8 cellular contexts compared by ENCODE assay signal in the genomic region with DNA sequence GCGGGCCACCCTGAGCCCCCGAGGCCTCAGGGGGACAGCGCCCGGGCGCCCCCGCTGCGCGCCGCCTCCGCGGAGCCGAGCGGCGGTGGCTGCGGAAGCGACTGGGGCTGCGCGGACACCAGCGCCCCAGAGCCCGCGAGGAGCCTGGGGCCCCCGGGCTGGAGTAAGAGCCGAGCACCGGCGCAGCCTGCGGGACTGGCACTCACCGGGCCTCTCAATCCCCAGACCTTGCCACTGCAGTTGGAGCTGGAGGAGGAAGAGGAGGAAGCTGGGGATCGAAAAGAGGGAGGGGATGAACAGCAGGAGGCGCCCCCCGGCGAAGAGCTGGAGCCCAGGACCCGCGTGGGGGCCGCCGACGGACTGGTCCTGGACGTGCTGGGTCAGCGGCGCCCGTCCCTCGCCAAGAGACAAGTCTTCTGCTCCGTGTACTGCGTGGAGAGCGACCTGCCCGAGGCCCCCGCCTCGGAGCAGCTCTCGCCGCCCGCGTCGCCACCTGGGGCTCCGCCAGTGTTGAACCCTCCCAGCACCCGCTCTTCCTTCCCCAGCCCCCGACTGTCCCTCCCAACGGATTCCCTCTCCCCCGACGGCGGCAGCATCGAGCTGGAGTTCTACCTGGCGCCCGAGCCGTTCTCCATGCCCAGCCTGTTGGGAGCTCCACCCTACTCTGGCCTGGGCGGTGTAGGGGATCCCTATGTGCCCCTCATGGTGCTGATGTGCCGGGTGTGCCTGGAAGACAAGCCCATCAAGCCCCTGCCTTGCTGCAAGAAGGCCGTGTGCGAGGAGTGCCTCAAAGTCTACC. TPM values are rescaled to one million over a fixed set of nuclear protein-coding genes. Genes with fewer than 3 reads are reported as not detected.
A peak's percentile ranks its signal among the peaks of the same experiment; 100 is the strongest.
DNase-seq lines count a peak whose midpoint lies in the region; ATAC-seq, FAIRE-seq and TF ChIP-seq lines count a peak whose summit lies in the region.

No MANE protein-coding gene starts in this region.

- no peak for FAIRE-seq in RCC 7860 (lab: Jason Lieb, UNC)

- no peak overlapping the region for H3K27ac Mint-ChIP-seq in effector memory CD8-positive, alpha-beta T cell

- H3K27ac ChIP-seq in stomach: peak overlapping the region; percentile 90 to 96 (median 96)

- H3K36me3 Mint-ChIP-seq in effector memory CD8-positive, alpha-beta T cell (ENCODE audit: insufficient read depth): no peaks in the 10 kb centered on the region

- peaks cover 0 to 3% (median 0%) of the 10 kb centered on the region in 4 donors for H3K36me3 ChIP-seq in stomach

- H3K4me1 Mint-ChIP-seq in effector memory CD8-positive, alpha-beta T cell (ENCODE audit: low read depth in 2 of 2): peaks cover 0 to 10% of the 10 kb centered on the region in 2 donors

- TF ChIP-seq POLR2A in lower leg skin (IDR thresholded peaks at IDR 0.05): no peak
- TF ChIP-seq POLR2A in stomach (IDR thresholded peaks at IDR 0.05): no peak

- peaks cover 0 to 6% of the 10 kb centered on the region in 2 donors for H3K9me3 Mint-ChIP-seq in effector memory CD8-positive, alpha-beta T cell

- ATAC-seq in GM19397 (IDR thresholded peaks at IDR 0.05; ENCODE audit: unreplicated experiment) (peak; percentile 47), HG03439 (IDR thresholded peaks at IDR 0.05; ENCODE audit: unreplicated experiment) (no peak)
- no peak for ATAC-seq in effector memory CD8-positive, alpha-beta T cell (replicated peaks)

- H3K27me3 Mint-ChIP-seq in effector memory CD8-positive, alpha-beta T cell: peaks cover 20 to 44% of the 10 kb centered on the region in 2 donors

- peaks cover 0 to 56% (median 26%) of the 10 kb centered on the region in 4 donors for H3K4me1 ChIP-seq in stomach

- intact Hi-C loops in lower leg skin (cut with DNase I; ENCODE audit: low total_unique reads) (no loop called here), stomach (cut with DNase I; ENCODE audit: low total_unique reads) (no loop called here)

- H3K4me3 Mint-ChIP-seq in effector memory CD8-positive, alpha-beta T cell: peak overlapping the region; percentile 50 to 69

- 1 to 3% methylated on average over 48 to 51 of the region's 67 CpGs for WGBS in lower leg skin, 2 donors
- WGBS in stomach, 5 donors: 1 to 2% (median 1%) methylated on average over 6 to 67 of the region's 67 CpGs

- H3K27me3 ChIP-seq in stomach: no peaks in the 10 kb centered on the region

- peak; percentile 52 for DNase-seq in CD1c-positive myeloid dendritic cell (ENCODE audit: extremely low spot score)
- DNase-seq in RCC 7860 (ENCODE audit: low spot score): peak; percentile 17
- no peak for DNase-seq in effector memory CD8-positive, alpha-beta T cell
- peak in 1 of 2 donors; percentile 88 for DNase-seq in lower leg skin (ENCODE audit: low spot score in 2 of 2)
- DNase-seq in stomach: peak; percentile 40
- DNase-seq in NCI-H2196 (lab: John Stamatoyannopoulos, UW; ENCODE audit: unreplicated experiment): no peak

- H3K4me3 ChIP-seq in lower leg skin (ENCODE audit: low read depth, poor library complexity, severe bottlenecking) (peak overlapping the region; percentile 70), stomach (peak overlapping the region; percentile 79 to 89 (median 82))

- no peak for TF ChIP-seq EP300 in stomach (IDR thresholded peaks at IDR 0.05)

- no peak for TF ChIP-seq CTCF in lower leg skin (IDR thresholded peaks at IDR 0.05)
- TF ChIP-seq CTCF in stomach (IDR thresholded peaks at IDR 0.05): peak in 1 of 7 experiments; percentile 7

- H3K9me3 ChIP-seq in stomach: no peaks in the 10 kb centered on the region

RNA-seq across cellular contexts. Expression of a gene that starts 0.6 kb away (rescaled TPM):
- total RNA-seq in lower leg skin (10 to 100 TPM; 17.2 to 35.2 (median 25.1) TPM), stomach (10 to 100 TPM; 10.4 to 32.7 (median 16.1) TPM)
- polyA plus RNA-seq in stomach: 1 to 10 TPM; 1.9 to 4.3 (median 2.9) TPM

Comparison
In these comparisons a context has a peak if more than half of its experiments do, and no peak if none do; other contexts are left out.
1. DNase-seq: peak in CD1c-positive myeloid dendritic cell (single experiment), RCC 7860 (single experiment) and stomach (single experiment); none in effector memory CD8-positive, alpha-beta T cell (0 of 3) and NCI-H2196 (single experiment).